ENCODE assay signal across 1 cellular context in the genomic region with DNA sequence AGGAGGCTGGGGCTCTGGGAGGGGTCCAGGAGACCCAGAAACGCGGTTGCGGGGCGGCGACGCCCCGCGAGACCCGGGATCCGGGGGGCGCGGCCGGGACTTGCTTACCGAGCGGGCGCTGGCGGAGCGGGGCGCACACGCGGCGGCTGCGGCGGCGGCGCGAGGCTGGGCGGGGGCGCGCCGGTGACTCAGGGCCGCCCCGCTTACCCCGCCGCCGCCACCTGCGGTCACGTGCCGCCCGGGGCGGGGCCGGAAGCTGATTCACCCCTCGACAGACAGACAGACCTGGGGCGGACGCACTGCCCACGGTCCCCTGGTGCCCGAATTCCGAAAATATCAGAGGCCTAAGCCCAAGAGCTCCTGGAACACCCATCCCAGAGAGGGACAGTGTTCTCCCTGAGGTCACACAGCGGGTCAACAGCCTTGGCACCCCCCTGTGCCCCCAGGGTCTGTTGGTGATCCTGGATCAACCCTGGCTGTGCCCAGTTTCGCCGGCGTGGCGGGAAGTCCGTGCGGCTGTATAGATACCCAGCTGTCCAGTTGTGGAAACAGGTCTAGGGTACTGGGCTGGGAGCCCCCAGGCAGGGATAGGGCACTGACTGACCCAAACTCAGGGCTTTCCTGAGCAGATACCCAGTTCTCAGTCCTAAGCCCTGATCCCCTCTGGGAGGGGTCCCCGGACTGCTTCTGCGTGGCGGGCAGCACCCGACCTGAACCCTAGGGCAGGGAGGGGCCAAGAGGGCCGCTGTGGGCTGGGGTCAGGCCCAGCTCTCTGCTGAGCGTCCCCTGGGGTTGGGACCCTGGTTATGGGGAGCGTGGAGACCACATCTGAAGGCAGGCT.
TF ChIP-seq lines count a peak whose summit lies in the region.

Gene FAM83G, minus strand, starts transcription at position 164 of the 841 bp plus-strand sequence. CDS start 723 bp downstream, outside the sequence.

TF ChIP-seq in GM12878, 131 proteins besides CTCF, POLR2A, EP300 and RAD21 (continued from another document and continues in another):
- peak; percentile 50 for TF ChIP-seq PKNOX1 (IDR thresholded peaks at IDR 0.05)
- 0 out of 2 replicates have a peak, but pooled peaks have one; percentile 42 for TF ChIP-seq RCOR1 (conservative IDR thresholded peaks at IDR 0.05; ENCODE audit: low read depth, low read length)
- no peak for TF ChIP-seq EED (IDR thresholded peaks at IDR 0.05; ENCODE audit: low read depth)
- TF ChIP-seq BACH1 (IDR thresholded peaks at IDR 0.05; ENCODE audit: borderline replicate concordance), result no peak
- TF ChIP-seq HDAC2 (IDR thresholded peaks at IDR 0.05), result no peak
- TF ChIP-seq IRF4 (IDR thresholded peaks at IDR 0.05; ENCODE audit: low read depth, low read length), result no peak
- TF ChIP-seq PRDM15 (CRISPR knock-in tag; IDR thresholded peaks at IDR 0.05), result no peak
- TF ChIP-seq, protein P1, sequence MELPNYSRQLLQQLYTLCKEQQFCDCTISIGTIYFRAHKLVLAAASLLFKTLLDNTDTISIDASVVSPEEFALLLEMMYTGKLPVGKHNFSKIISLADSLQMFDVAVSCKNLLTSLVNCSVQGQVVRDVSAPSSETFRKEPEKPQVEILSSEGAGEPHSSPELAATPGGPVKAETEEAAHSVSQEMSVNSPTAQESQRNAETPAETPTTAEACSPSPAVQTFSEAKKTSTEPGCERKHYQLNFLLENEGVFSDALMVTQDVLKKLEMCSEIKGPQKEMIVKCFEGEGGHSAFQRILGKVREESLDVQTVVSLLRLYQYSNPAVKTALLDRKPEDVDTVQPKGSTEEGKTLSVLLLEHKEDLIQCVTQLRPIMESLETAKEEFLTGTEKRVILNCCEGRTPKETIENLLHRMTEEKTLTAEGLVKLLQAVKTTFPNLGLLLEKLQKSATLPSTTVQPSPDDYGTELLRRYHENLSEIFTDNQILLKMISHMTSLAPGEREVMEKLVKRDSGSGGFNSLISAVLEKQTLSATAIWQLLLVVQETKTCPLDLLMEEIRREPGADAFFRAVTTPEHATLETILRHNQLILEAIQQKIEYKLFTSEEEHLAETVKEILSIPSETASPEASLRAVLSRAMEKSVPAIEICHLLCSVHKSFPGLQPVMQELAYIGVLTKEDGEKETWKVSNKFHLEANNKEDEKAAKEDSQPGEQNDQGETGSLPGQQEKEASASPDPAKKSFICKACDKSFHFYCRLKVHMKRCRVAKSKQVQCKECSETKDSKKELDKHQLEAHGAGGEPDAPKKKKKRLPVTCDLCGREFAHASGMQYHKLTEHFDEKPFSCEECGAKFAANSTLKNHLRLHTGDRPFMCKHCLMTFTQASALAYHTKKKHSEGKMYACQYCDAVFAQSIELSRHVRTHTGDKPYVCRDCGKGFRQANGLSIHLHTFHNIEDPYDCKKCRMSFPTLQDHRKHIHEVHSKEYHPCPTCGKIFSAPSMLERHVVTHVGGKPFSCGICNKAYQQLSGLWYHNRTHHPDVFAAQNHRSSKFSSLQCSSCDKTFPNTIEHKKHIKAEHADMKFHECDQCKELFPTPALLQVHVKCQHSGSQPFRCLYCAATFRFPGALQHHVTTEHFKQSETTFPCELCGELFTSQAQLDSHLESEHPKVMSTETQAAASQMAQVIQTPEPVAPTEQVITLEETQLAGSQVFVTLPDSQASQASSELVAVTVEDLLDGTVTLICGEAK (IDR thresholded peaks at IDR 0.05; ENCODE audit: borderline replicate concordance), result peak; percentile 27; the same call in 1 of the 2 replicates
- TF ChIP-seq, protein P2, sequence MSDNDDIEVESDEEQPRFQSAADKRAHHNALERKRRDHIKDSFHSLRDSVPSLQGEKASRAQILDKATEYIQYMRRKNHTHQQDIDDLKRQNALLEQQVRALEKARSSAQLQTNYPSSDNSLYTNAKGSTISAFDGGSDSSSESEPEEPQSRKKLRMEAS (IDR thresholded peaks at IDR 0.05; ENCODE audit: low read depth, low read length), result peak; percentile 76
- TF ChIP-seq ZSCAN29 (IDR thresholded peaks at IDR 0.05), result no peak
- no peak for TF ChIP-seq ZNF24 (IDR thresholded peaks at IDR 0.05)
- TF ChIP-seq CBFB (IDR thresholded peaks at IDR 0.05; ENCODE audit: low read depth), result no peak
- TF ChIP-seq NR2C2 (IDR thresholded peaks at IDR 0.05; ENCODE audit: borderline replicate concordance, control insufficient read depth, insufficient read length, low read depth), result no peak
- TF ChIP-seq SMARCA5 (IDR thresholded peaks at IDR 0.05), result peak; percentile 88; the same call in 1 of the 2 replicates
- no peak for TF ChIP-seq BMI1 (IDR thresholded peaks at IDR 0.05; ENCODE audit: borderline replicate concordance)
- TF ChIP-seq, protein P3, sequence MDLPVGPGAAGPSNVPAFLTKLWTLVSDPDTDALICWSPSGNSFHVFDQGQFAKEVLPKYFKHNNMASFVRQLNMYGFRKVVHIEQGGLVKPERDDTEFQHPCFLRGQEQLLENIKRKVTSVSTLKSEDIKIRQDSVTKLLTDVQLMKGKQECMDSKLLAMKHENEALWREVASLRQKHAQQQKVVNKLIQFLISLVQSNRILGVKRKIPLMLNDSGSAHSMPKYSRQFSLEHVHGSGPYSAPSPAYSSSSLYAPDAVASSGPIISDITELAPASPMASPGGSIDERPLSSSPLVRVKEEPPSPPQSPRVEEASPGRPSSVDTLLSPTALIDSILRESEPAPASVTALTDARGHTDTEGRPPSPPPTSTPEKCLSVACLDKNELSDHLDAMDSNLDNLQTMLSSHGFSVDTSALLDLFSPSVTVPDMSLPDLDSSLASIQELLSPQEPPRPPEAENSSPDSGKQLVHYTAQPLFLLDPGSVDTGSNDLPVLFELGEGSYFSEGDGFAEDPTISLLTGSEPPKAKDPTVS (IDR thresholded peaks at IDR 0.05; ENCODE audit: low read depth, low read length), result no peak
- TF ChIP-seq, protein P4, sequence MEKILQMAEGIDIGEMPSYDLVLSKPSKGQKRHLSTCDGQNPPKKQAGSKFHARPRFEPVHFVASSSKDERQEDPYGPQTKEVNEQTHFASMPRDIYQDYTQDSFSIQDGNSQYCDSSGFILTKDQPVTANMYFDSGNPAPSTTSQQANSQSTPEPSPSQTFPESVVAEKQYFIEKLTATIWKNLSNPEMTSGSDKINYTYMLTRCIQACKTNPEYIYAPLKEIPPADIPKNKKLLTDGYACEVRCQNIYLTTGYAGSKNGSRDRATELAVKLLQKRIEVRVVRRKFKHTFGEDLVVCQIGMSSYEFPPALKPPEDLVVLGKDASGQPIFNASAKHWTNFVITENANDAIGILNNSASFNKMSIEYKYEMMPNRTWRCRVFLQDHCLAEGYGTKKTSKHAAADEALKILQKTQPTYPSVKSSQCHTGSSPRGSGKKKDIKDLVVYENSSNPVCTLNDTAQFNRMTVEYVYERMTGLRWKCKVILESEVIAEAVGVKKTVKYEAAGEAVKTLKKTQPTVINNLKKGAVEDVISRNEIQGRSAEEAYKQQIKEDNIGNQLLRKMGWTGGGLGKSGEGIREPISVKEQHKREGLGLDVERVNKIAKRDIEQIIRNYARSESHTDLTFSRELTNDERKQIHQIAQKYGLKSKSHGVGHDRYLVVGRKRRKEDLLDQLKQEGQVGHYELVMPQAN (conservative IDR thresholded peaks at IDR 0.05), result peak; percentile 83
- no peak for TF ChIP-seq SP1 (IDR thresholded peaks at IDR 0.05; ENCODE audit: low read depth, low read length)
- TF ChIP-seq MYB (IDR thresholded peaks at IDR 0.05; ENCODE audit: borderline replicate concordance, low read depth, low read length), result no peak
- TF ChIP-seq, protein P5, sequence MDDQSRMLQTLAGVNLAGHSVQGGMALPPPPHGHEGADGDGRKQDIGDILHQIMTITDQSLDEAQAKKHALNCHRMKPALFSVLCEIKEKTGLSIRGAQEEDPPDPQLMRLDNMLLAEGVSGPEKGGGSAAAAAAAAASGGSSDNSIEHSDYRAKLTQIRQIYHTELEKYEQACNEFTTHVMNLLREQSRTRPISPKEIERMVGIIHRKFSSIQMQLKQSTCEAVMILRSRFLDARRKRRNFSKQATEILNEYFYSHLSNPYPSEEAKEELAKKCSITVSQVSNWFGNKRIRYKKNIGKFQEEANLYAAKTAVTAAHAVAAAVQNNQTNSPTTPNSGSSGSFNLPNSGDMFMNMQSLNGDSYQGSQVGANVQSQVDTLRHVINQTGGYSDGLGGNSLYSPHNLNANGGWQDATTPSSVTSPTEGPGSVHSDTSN (IDR thresholded peaks at IDR 0.05; ENCODE audit: insufficient replicate concordance, low read depth, low read length), result peak; percentile 33
- no peak for TF ChIP-seq SMAD1 (IDR thresholded peaks at IDR 0.05; ENCODE audit: low read depth, partially characterized antibody)
- TF ChIP-seq CREB1 (IDR thresholded peaks at IDR 0.05; ENCODE audit: low read depth), result 0 out of 2 replicates have a peak, but pooled peaks have one; percentile 21
- TF ChIP-seq SMC3 (IDR thresholded peaks at IDR 0.05; ENCODE audit: borderline replicate concordance, low read length), result no peak
- TF ChIP-seq, protein P6, sequence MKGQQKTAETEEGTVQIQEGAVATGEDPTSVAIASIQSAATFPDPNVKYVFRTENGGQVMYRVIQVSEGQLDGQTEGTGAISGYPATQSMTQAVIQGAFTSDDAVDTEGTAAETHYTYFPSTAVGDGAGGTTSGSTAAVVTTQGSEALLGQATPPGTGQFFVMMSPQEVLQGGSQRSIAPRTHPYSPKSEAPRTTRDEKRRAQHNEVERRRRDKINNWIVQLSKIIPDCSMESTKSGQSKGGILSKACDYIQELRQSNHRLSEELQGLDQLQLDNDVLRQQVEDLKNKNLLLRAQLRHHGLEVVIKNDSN (IDR thresholded peaks at IDR 0.05; ENCODE audit: borderline replicate concordance, extremely low read length, insufficient read depth, low read depth, low read length), result peak; percentile 93
- TF ChIP-seq ZBED1 (IDR thresholded peaks at IDR 0.05; ENCODE audit: borderline replicate concordance), result no peak
- TF ChIP-seq ZNF274 (IDR thresholded peaks at IDR 0.05; ENCODE audit: insufficient read depth, insufficient read length), result no peak
- TF ChIP-seq HCFC1 (IDR thresholded peaks at IDR 0.05; ENCODE audit: low read length), result no peak
- no peak for TF ChIP-seq NRF1 (conservative IDR thresholded peaks at IDR 0.05; ENCODE audit: low read depth, low read length)
- no peak for TF ChIP-seq WRNIP1 (IDR thresholded peaks at IDR 0.05; ENCODE audit: borderline replicate concordance, low read depth, low read length)
- no peak for TF ChIP-seq KDM1A (IDR thresholded peaks at IDR 0.05; ENCODE audit: borderline replicate concordance)
- TF ChIP-seq SPI1 (IDR thresholded peaks at IDR 0.05; ENCODE audit: borderline replicate concordance, insufficient read depth, low read depth, low read length), result no peak
- no peak for TF ChIP-seq GABPA (IDR thresholded peaks at IDR 0.05; ENCODE audit: low read depth)
- TF ChIP-seq CBX3 (IDR thresholded peaks at IDR 0.05; ENCODE audit: borderline replicate concordance, low read depth), result no peak
- TF ChIP-seq, protein P7, sequence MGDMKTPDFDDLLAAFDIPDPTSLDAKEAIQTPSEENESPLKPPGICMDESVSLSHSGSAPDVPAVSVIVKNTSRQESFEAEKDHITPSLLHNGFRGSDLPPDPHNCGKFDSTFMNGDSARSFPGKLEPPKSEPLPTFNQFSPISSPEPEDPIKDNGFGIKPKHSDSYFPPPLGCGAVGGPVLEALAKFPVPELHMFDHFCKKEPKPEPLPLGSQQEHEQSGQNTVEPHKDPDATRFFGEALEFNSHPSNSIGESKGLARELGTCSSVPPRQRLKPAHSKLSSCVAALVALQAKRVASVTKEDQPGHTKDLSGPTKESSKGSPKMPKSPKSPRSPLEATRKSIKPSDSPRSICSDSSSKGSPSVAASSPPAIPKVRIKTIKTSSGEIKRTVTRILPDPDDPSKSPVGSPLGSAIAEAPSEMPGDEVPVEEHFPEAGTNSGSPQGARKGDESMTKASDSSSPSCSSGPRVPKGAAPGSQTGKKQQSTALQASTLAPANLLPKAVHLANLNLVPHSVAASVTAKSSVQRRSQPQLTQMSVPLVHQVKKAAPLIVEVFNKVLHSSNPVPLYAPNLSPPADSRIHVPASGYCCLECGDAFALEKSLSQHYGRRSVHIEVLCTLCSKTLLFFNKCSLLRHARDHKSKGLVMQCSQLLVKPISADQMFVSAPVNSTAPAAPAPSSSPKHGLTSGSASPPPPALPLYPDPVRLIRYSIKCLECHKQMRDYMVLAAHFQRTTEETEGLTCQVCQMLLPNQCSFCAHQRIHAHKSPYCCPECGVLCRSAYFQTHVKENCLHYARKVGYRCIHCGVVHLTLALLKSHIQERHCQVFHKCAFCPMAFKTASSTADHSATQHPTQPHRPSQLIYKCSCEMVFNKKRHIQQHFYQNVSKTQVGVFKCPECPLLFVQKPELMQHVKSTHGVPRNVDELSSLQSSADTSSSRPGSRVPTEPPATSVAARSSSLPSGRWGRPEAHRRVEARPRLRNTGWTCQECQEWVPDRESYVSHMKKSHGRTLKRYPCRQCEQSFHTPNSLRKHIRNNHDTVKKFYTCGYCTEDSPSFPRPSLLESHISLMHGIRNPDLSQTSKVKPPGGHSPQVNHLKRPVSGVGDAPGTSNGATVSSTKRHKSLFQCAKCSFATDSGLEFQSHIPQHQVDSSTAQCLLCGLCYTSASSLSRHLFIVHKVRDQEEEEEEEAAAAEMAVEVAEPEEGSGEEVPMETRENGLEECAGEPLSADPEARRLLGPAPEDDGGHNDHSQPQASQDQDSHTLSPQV (IDR thresholded peaks at IDR 0.05), result no peak
- 0 out of 2 replicates have a peak, but pooled peaks have one; percentile 29 for TF ChIP-seq NR2C1 (IDR thresholded peaks at IDR 0.05)
- no peak for TF ChIP-seq CHD2 (IDR thresholded peaks at IDR 0.05; ENCODE audit: borderline replicate concordance, low read depth, low read length)
